In the genomic region with DNA sequence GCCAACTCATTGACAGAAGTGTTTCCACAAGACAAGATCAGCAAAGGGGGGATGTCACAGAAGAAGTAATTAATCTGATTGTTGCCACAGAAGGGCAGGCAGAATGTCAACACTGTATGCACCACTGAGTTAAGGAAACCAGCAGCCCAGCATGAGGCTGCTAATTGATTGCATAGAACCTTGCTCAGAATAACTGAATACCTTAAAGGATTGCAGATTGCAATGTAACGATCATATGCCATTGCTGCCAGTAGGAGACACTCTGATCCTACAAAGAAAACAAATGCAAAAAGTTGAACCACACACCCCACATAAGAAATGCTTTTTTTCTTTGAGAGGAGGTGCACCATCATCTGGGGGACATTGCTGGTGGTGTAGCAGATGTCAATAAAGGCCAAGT, we compare ENCODE assay signal across 36 cellular contexts. TPM values are rescaled to one million over a fixed set of nuclear protein-coding genes. Genes with fewer than 3 reads are reported as not detected.
DNase-seq lines count a peak whose midpoint lies in the region; ATAC-seq, FAIRE-seq and TF ChIP-seq lines count a peak whose summit lies in the region.
"Had no signal": no experiment of that assay in that cellular context is flagged by ENCODE, and none has a peak within 500 bp of the region (broad histone marks: within the 10 kb centered on the region; RNA-seq: fewer than 3 reads in every experiment).

No MANE protein-coding gene starts in this region.

- H4K20me1 ChIP-seq in HepG2 (ENCODE audit: insufficient read depth, low read length), result no peaks in the 10 kb centered on the region

- H3K9me3 Mint-ChIP-seq in WTC11, result peaks cover 10% of the 10 kb centered on the region
- H3K9me3 Mint-ChIP-seq: T-helper 1 cell treated with Interleukin-12 subunit alpha and Interleukin-12 subunit beta and Interleukin-4 antibody, amounts not matched to agents 30 μg/mL and 1 μg/mL, for 36 hours had no signal

- no peak overlapping the region for H2AFZ ChIP-seq in HepG2 (ENCODE audit: low read length)
- H2AFZ ChIP-seq: GM23248 had no signal

- H3K27ac Mint-ChIP-seq in WTC11, result no peak overlapping the region
- H3K27ac Mint-ChIP-seq: activated T-cell treated with anti-CD3 and anti-CD28 coated beads, Interleukin-2, amount 50 U/mL, for 72 hours; IgD-negative memory B cell; mesothelial cell of epicardium; T-helper 1 cell treated with Interleukin-12 subunit alpha and Interleukin-12 subunit beta and Interleukin-4 antibody, amounts not matched to agents 30 μg/mL and 1 μg/mL, for 36 hours had no signal

- H3K79me2 ChIP-seq in HepG2 (ENCODE audit: insufficient read depth, low read length), result no peaks in the 10 kb centered on the region

- H3K4me2 ChIP-seq in HepG2 (ENCODE audit: low read depth, low read length), result no peak overlapping the region

- H3K4me3 ChIP-seq in HepG2 (replicated peaks in 1 of 3; ENCODE audit: insufficient read depth in 1 of 3, low read depth in 2 of 3, low read length in 3 of 3), result no peak overlapping the region
- H3K4me3 ChIP-seq in right lobe of liver, result no peak overlapping the region
- H3K4me3 ChIP-seq in left lung, result no peak overlapping the region
- H3K4me3 ChIP-seq: GM23248, right atrium auricular region, SK-N-MC, suprapubic skin, upper lobe of right lung had no signal

- no peaks in the 10 kb centered on the region for H3K27me3 ChIP-seq in HepG2 (ENCODE audit: control insufficient read depth in 1 of 2, insufficient read depth in 2 of 2, low read length in 2 of 2)
- H3K27me3 ChIP-seq in right lobe of liver, result no peaks in the 10 kb centered on the region
- no peaks in the 10 kb centered on the region for H3K27me3 ChIP-seq in left lung
- H3K27me3 ChIP-seq: right atrium auricular region, suprapubic skin, upper lobe of right lung had no signal

- ATAC-seq in HepG2 (no peak), right lobe of liver (no peak), WTC11 (peak; percentile 55; the same call in 1 of the 2 replicates), HG03442 (IDR thresholded peaks at IDR 0.05; ENCODE audit: unreplicated experiment) (no peak), left lung (no peak)
- ATAC-seq: activated CD4-positive, CD25-positive, alpha-beta regulatory T cell treated with anti-CD3 and anti-CD28 coated beads, Interleukin-2, amount 50 U/mL, for 24 hours; activated T-cell treated with anti-CD3 and anti-CD28 coated beads, Interleukin-2, amount 50 U/mL, for 72 hours; esophagus mucosa; upper lobe of right lung had no signal

- TF ChIP-seq CTCF in HepG2 (CRISPR knock-in tag; IDR thresholded peaks at IDR 0.05), result no peak
- no peak for TF ChIP-seq CTCF in right lobe of liver (IDR thresholded peaks at IDR 0.05)
- TF ChIP-seq CTCF in WTC11 (IDR thresholded peaks at IDR 0.05), result no peak
- TF ChIP-seq CTCF in left lung (IDR thresholded peaks at IDR 0.05), result no peak

- 0% methylated on average over 1 of the region's 1 CpG for WGBS in HepG2 (ENCODE audit: low lambda C conversion rate)
- WGBS in right lobe of liver (ENCODE audit: insufficient coverage, low coverage, low lambda C conversion rate, missing lambda C conversion rate), result 35% methylated on average over 1 of the region's 1 CpG

- no peak for FAIRE-seq in HepG2 (lab: Jason Lieb, UNC)

- no peak overlapping the region for H3K4me3 Mint-ChIP-seq in WTC11
- H3K4me3 Mint-ChIP-seq: activated T-cell treated with anti-CD3 and anti-CD28 coated beads, Interleukin-2, amount 50 U/mL, for 72 hours; IgD-negative memory B cell; mesothelial cell of epicardium; T-helper 1 cell treated with Interleukin-12 subunit alpha and Interleukin-12 subunit beta and Interleukin-4 antibody, amounts not matched to agents 30 μg/mL and 1 μg/mL, for 36 hours had no signal

- intact Hi-C loops in HepG2 (cut with micrococcal nuclease; ENCODE audit: unreplicated experiment), result no loop called here
- intact Hi-C loops in right lobe of liver (cut with DNase I), result no loop called here
- intact Hi-C loops in left lung (cut with DNase I), result no loop called here

- H3K27me3 Mint-ChIP-seq in WTC11 (ENCODE audit: low read depth), result peaks cover 6% of the 10 kb centered on the region

- no peaks in the 10 kb centered on the region for H3K9me3 ChIP-seq in HepG2 (ENCODE audit: low read length)
- no peaks in the 10 kb centered on the region for H3K9me3 ChIP-seq in right lobe of liver
- H3K9me3 ChIP-seq in left lung, result peaks cover 0 to 6% of the 10 kb centered on the region in 2 donors
- H3K9me3 ChIP-seq: neutrophil, suprapubic skin, upper lobe of right lung had no signal

- H3K36me3 ChIP-seq in HepG2 (replicated peaks in 1 of 2; ENCODE audit: control insufficient read depth in 1 of 2, insufficient read depth in 2 of 2, low read length in 2 of 2) (no peaks in the 10 kb centered on the region), right lobe of liver (no peaks in the 10 kb centered on the region), left lung (no peaks in the 10 kb centered on the region)
- H3K36me3 ChIP-seq: neutrophil, right atrium auricular region, suprapubic skin, upper lobe of right lung had no signal

- POLR2A ChIA-PET in HepG2 (lab: Yijun Ruan, JAX) (no interaction called here), WTC11 (lab: Charles Lee) (no interaction called here)

- no peak for TF ChIP-seq POLR2A in HepG2 (IDR thresholded peaks at IDR 0.05; ENCODE audit: insufficient read depth in 1 of 2, low read depth in 2 of 2, low read length in 2 of 2)
- TF ChIP-seq POLR2A in right lobe of liver (IDR thresholded peaks at IDR 0.05), result no peak

- H3K4me1 Mint-ChIP-seq in WTC11, result peaks cover 9% of the 10 kb centered on the region
- H3K4me1 Mint-ChIP-seq: IgD-negative memory B cell, mesothelial cell of epicardium had no signal

- no peak overlapping the region for H3K9ac ChIP-seq in HepG2 (ENCODE audit: insufficient read depth, low read depth, low read length)
- H3K9ac ChIP-seq: GM23248 had no signal

- TF ChIP-seq RAD21 in HepG2 (CRISPR knock-in tag; IDR thresholded peaks at IDR 0.05), result no peak

- in situ Hi-C loops in HepG2 (cut with HindIII; ENCODE audit: extremely low pct_ligation_motif_present, low pct_unique_long_range_greater_than_20kb), result no loop called here

- TF ChIP-seq EP300 in HepG2 (IDR thresholded peaks at IDR 0.05; ENCODE audit: low read depth in 2 of 2, low read length in 2 of 2), result no peak
- TF ChIP-seq EP300 in HepG2 (CRISPR knock-in tag; IDR thresholded peaks at IDR 0.05; ENCODE audit: borderline replicate concordance), result no peak

- no peak overlapping the region for H3K27ac ChIP-seq in HepG2 (ENCODE audit: extremely low read length, insufficient read depth, low read length)
- no peak overlapping the region for H3K27ac ChIP-seq in right lobe of liver
- H3K27ac ChIP-seq in left lung, result no peak overlapping the region
- H3K27ac ChIP-seq: GM23248, neutrophil, right atrium auricular region, SK-N-MC, suprapubic skin, upper lobe of right lung had no signal

- H3K4me1 ChIP-seq in HepG2 (ENCODE audit: insufficient read depth, low read length) (no peaks in the 10 kb centered on the region), right lobe of liver (no peaks in the 10 kb centered on the region), left lung (no peaks in the 10 kb centered on the region)
- H3K4me1 ChIP-seq: right atrium auricular region, suprapubic skin, upper lobe of right lung had no signal

- CTCF ChIA-PET in HepG2 (lab: Yijun Ruan, JAX; ENCODE audit: low intra/inter-chr PET ratio, low total read pairs), result no interaction called here
- CTCF ChIA-PET in WTC11 (lab: Charles Lee), result no interaction called here

- BruUV-seq in HepG2 (replicated peaks; lab: Mats Ljungman, UMichigan), result no TSS peak

- no peaks in the 10 kb centered on the region for H3K36me3 Mint-ChIP-seq in WTC11
- H3K36me3 Mint-ChIP-seq: IgD-negative memory B cell, mesothelial cell of epicardium had no signal

- DNase-seq in HepG2 (ENCODE audit: low spot score) (no peak), right lobe of liver (no peak), WTC11 (ENCODE audit: low spot score) (no peak), NCI-H2029 treated with DMSO at 0.1 percent for 48 hours (lab: John Stamatoyannopoulos, UW) (no peak), left lung (no peak)
- DNase-seq: 8988T; activated CD4-positive, alpha-beta T cell treated with anti-CD3 and anti-CD28 coated beads, Interleukin-2, amount 50 U/mL, for 4 hours; activated naive CD4-positive, alpha-beta T cell treated with Interleukin-2 at 50 U/mL for 16 hours; activated T-cell treated with anti-CD3 and anti-CD28 coated beads, Interleukin-2, amount 50 U/mL, for 72 hours; C1 segment of cervical spinal cord; central memory CD4-positive, alpha-beta T cell; COR-L47; dermis blood vessel endothelial cell; GM23248; NCI-H1105; NCI-H1930; NCI-H510A treated with DMSO at 0.1 percent for 48 hours; posterior cingulate gyrus; stimulated activated CD4-positive, alpha-beta T cell treated with anti-CD3 and anti-CD28 coated beads, Interleukin-1b, Interleukin-23, amount 100 ng/mL, for 48 hours; stimulated activated naive CD4-positive, alpha-beta T cell treated with Interleukin-2 at 50 U/mL for 16 hours; upper lobe of right lung had no signal

RNA-seq across cellular contexts. Expression of a gene that starts 13.1 kb away (rescaled TPM):
- total RNA-seq in HepG2 (2016; rRNA removed; fragmentation: Illumina TruSeq; extraction: Trizol) (not detected in 2 replicates), right lobe of liver (not detected), WTC11 (2021) (not detected in 3 replicates), left lung (not detected)
- total RNA-seq in HepG2 (2016; cell fraction: cytosol; rRNA removed; fragmentation: Illumina TruSeq; extraction: Trizol; ENCODE audit: low read depth), result not detected in 2 replicates
- not detected in 2 replicates for total RNA-seq in HepG2 (2016; cell fraction: insoluble cytoplasmic fraction; rRNA removed; fragmentation: Illumina TruSeq; extraction: Trizol)
- total RNA-seq in HepG2 (2016; cell fraction: membrane; rRNA removed; fragmentation: Illumina TruSeq; extraction: Trizol), result not detected in 2 replicates
- not detected in 2 replicates for total RNA-seq in HepG2 (2016; cell fraction: nucleus; rRNA removed; fragmentation: Illumina TruSeq; extraction: Trizol)
- not detected in 2 replicates for polyA plus RNA-seq in HepG2 (2011; rRNA removed)
- not detected in 2 replicates for polyA plus RNA-seq in HepG2 (2011; cell fraction: cytosol; rRNA removed)
- polyA plus RNA-seq in HepG2 (2011; cell fraction: nucleus; rRNA removed), result not detected in 2 replicates
- polyA plus RNA-seq in HepG2 (2012), result not detected in 2 replicates
- not detected in 2 replicates for polyA plus RNA-seq in HepG2 (2016; cell fraction: cytosol; fragmentation: Illumina TruSeq; extraction: Trizol; ENCODE audit: low read depth)
- not detected in 2 replicates for polyA plus RNA-seq in HepG2 (2016; cell fraction: insoluble cytoplasmic fraction; fragmentation: Illumina TruSeq; extraction: Trizol; ENCODE audit: low read depth)
- not detected in 2 replicates for polyA plus RNA-seq in HepG2 (2016; cell fraction: membrane; fragmentation: Illumina TruSeq; extraction: Trizol; ENCODE audit: low read depth)
- not detected in 2 replicates for polyA plus RNA-seq in HepG2 (2016; cell fraction: nucleus; fragmentation: Illumina TruSeq; extraction: Trizol; ENCODE audit: insufficient read depth, low read depth)
- polyA minus RNA-seq in HepG2 (2011; rRNA and poly(A)+ RNA removed; ENCODE audit: low replicate concordance), result not detected in 2 replicates
- polyA minus RNA-seq in HepG2 (2011; cell fraction: cytosol; rRNA and poly(A)+ RNA removed), result not detected in 2 replicates
- not detected in 2 replicates for polyA minus RNA-seq in HepG2 (2011; cell fraction: nucleus; rRNA and poly(A)+ RNA removed)
- total RNA-seq: activated T-cell treated with anti-CD3 and anti-CD28 coated beads, Interleukin-2, amount 50 U/mL, for 72 hours; dermis blood vessel endothelial cell; esophagus mucosa; fibroblast of villous mesenchyme; GM23248; kidney epithelial cell; lower leg skin; M059J; mesothelial cell of epicardium; right atrium auricular region; suprapubic skin; upper lobe of right lung had no signal
- polyA plus RNA-seq: adipose tissue, GM23248, IgD-negative memory B cell had no signal

RNA-seq across cellular contexts. Expression of a gene that starts 19.5 kb away (rescaled TPM):
- total RNA-seq in HepG2 (2016; rRNA removed; fragmentation: Illumina TruSeq; extraction: Trizol), result not detected in 2 replicates
- total RNA-seq in HepG2 (2016; cell fraction: cytosol; rRNA removed; fragmentation: Illumina TruSeq; extraction: Trizol; ENCODE audit: low read depth), result not detected in 2 replicates
- not detected in 2 replicates for total RNA-seq in HepG2 (2016; cell fraction: insoluble cytoplasmic fraction; rRNA removed; fragmentation: Illumina TruSeq; extraction: Trizol)
- not detected in 2 replicates for total RNA-seq in HepG2 (2016; cell fraction: membrane; rRNA removed; fragmentation: Illumina TruSeq; extraction: Trizol)
- not detected in 2 replicates for total RNA-seq in HepG2 (2016; cell fraction: nucleus; rRNA removed; fragmentation: Illumina TruSeq; extraction: Trizol)
- not detected in 2 replicates for polyA plus RNA-seq in HepG2 (2011; rRNA removed)
- not detected in 2 replicates for polyA plus RNA-seq in HepG2 (2011; cell fraction: cytosol; rRNA removed)
- not detected in 2 replicates for polyA plus RNA-seq in HepG2 (2011; cell fraction: nucleus; rRNA removed)
- polyA plus RNA-seq in HepG2 (2012), result not detected in 2 replicates
- not detected in 2 replicates for polyA plus RNA-seq in HepG2 (2016; cell fraction: cytosol; fragmentation: Illumina TruSeq; extraction: Trizol; ENCODE audit: low read depth)
- polyA plus RNA-seq in HepG2 (2016; cell fraction: insoluble cytoplasmic fraction; fragmentation: Illumina TruSeq; extraction: Trizol; ENCODE audit: low read depth), result not detected in 2 replicates
- polyA plus RNA-seq in HepG2 (2016; cell fraction: membrane; fragmentation: Illumina TruSeq; extraction: Trizol; ENCODE audit: low read depth), result not detected in 2 replicates
- polyA plus RNA-seq in HepG2 (2016; cell fraction: nucleus; fragmentation: Illumina TruSeq; extraction: Trizol; ENCODE audit: insufficient read depth, low read depth), result not detected in 2 replicates
- polyA minus RNA-seq in HepG2 (2011; rRNA and poly(A)+ RNA removed; ENCODE audit: low replicate concordance), result not detected in 2 replicates
- polyA minus RNA-seq in HepG2 (2011; cell fraction: cytosol; rRNA and poly(A)+ RNA removed), result not detected in 2 replicates
- not detected in 2 replicates for polyA minus RNA-seq in HepG2 (2011; cell fraction: nucleus; rRNA and poly(A)+ RNA removed)
- not detected for total RNA-seq in right lobe of liver
- total RNA-seq in WTC11 (2021), result not detected in 3 replicates
- not detected for total RNA-seq in left lung
- total RNA-seq: activated T-cell treated with anti-CD3 and anti-CD28 coated beads, Interleukin-2, amount 50 U/mL, for 72 hours; dermis blood vessel endothelial cell; esophagus mucosa; fibroblast of villous mesenchyme; GM23248; kidney epithelial cell; lower leg skin; M059J; mesothelial cell of epicardium; right atrium auricular region; suprapubic skin; upper lobe of right lung had no signal
- polyA plus RNA-seq: adipose tissue, GM23248, IgD-negative memory B cell had no signal

RNA-seq across cellular contexts. Expression of a gene that starts 39.8 kb away (rescaled TPM):
- total RNA-seq in HepG2 (2016; rRNA removed; fragmentation: Illumina TruSeq; extraction: Trizol) (not detected in 2 replicates), right lobe of liver (not detected), WTC11 (2021) (not detected in 3 replicates), left lung (not detected)
- not detected in 2 replicates for total RNA-seq in HepG2 (2016; cell fraction: cytosol; rRNA removed; fragmentation: Illumina TruSeq; extraction: Trizol; ENCODE audit: low read depth)
- total RNA-seq in HepG2 (2016; cell fraction: insoluble cytoplasmic fraction; rRNA removed; fragmentation: Illumina TruSeq; extraction: Trizol), result not detected in 2 replicates
- total RNA-seq in HepG2 (2016; cell fraction: membrane; rRNA removed; fragmentation: Illumina TruSeq; extraction: Trizol), result not detected in 2 replicates
- 0.37 TPM in 1 of 2 replicates, not detected in the other for total RNA-seq in HepG2 (2016; cell fraction: nucleus; rRNA removed; fragmentation: Illumina TruSeq; extraction: Trizol)
- 0.05 and 0.26 TPM in 2 replicates for polyA plus RNA-seq in HepG2 (2011; rRNA removed)
- polyA plus RNA-seq in HepG2 (2011; cell fraction: cytosol; rRNA removed), result 0.08 TPM in 1 of 2 replicates, not detected in the other
- 0.09 and 0.47 TPM in 2 replicates for polyA plus RNA-seq in HepG2 (2011; cell fraction: nucleus; rRNA removed)
- not detected in 2 replicates for polyA plus RNA-seq in HepG2 (2012)
- not detected in 2 replicates for polyA plus RNA-seq in HepG2 (2016; cell fraction: cytosol; fragmentation: Illumina TruSeq; extraction: Trizol; ENCODE audit: low read depth)
- polyA plus RNA-seq in HepG2 (2016; cell fraction: insoluble cytoplasmic fraction; fragmentation: Illumina TruSeq; extraction: Trizol; ENCODE audit: low read depth), result not detected in 2 replicates
- not detected in 2 replicates for polyA plus RNA-seq in HepG2 (2016; cell fraction: membrane; fragmentation: Illumina TruSeq; extraction: Trizol; ENCODE audit: low read depth)
- not detected in 2 replicates for polyA plus RNA-seq in HepG2 (2016; cell fraction: nucleus; fragmentation: Illumina TruSeq; extraction: Trizol; ENCODE audit: insufficient read depth, low read depth)
- 2.6 TPM in 1 of 2 replicates, not detected in the other for polyA minus RNA-seq in HepG2 (2011; rRNA and poly(A)+ RNA removed; ENCODE audit: low replicate concordance)
- not detected in 2 replicates for polyA minus RNA-seq in HepG2 (2011; cell fraction: cytosol; rRNA and poly(A)+ RNA removed)
- polyA minus RNA-seq in HepG2 (2011; cell fraction: nucleus; rRNA and poly(A)+ RNA removed), result 2.4 and 3.0 TPM in 2 replicates
- total RNA-seq: activated T-cell treated with anti-CD3 and anti-CD28 coated beads, Interleukin-2, amount 50 U/mL, for 72 hours; dermis blood vessel endothelial cell; esophagus mucosa; fibroblast of villous mesenchyme; GM23248; kidney epithelial cell; lower leg skin; M059J; mesothelial cell of epicardium; right atrium auricular region; suprapubic skin; upper lobe of right lung had no signal
- polyA plus RNA-seq: adipose tissue, GM23248, IgD-negative memory B cell had no signal

RNA-seq across cellular contexts. Expression of a gene that starts 54.1 kb away (rescaled TPM):
- total RNA-seq in HepG2 (2016; rRNA removed; fragmentation: Illumina TruSeq; extraction: Trizol) (not detected in 2 replicates), right lobe of liver (not detected), WTC11 (2021) (not detected in 3 replicates), left lung (not detected)
- not detected in 2 replicates for total RNA-seq in HepG2 (2016; cell fraction: cytosol; rRNA removed; fragmentation: Illumina TruSeq; extraction: Trizol; ENCODE audit: low read depth)
- not detected in 2 replicates for total RNA-seq in HepG2 (2016; cell fraction: insoluble cytoplasmic fraction; rRNA removed; fragmentation: Illumina TruSeq; extraction: Trizol)
- total RNA-seq in HepG2 (2016; cell fraction: membrane; rRNA removed; fragmentation: Illumina TruSeq; extraction: Trizol), result not detected in 2 replicates
- total RNA-seq in HepG2 (2016; cell fraction: nucleus; rRNA removed; fragmentation: Illumina TruSeq; extraction: Trizol), result not detected in 2 replicates
- polyA plus RNA-seq in HepG2 (2011; rRNA removed), result 0.08 and 0.17 TPM in 2 replicates
- polyA plus RNA-seq in HepG2 (2011; cell fraction: cytosol; rRNA removed), result not detected in 2 replicates
- 0.38 and 0.42 TPM in 2 replicates for polyA plus RNA-seq in HepG2 (2011; cell fraction: nucleus; rRNA removed)
- not detected in 2 replicates for polyA plus RNA-seq in HepG2 (2012)
- not detected in 2 replicates for polyA plus RNA-seq in HepG2 (2016; cell fraction: cytosol; fragmentation: Illumina TruSeq; extraction: Trizol; ENCODE audit: low read depth)
- polyA plus RNA-seq in HepG2 (2016; cell fraction: insoluble cytoplasmic fraction; fragmentation: Illumina TruSeq; extraction: Trizol; ENCODE audit: low read depth), result not detected in 2 replicates
- polyA plus RNA-seq in HepG2 (2016; cell fraction: membrane; fragmentation: Illumina TruSeq; extraction: Trizol; ENCODE audit: low read depth), result not detected in 2 replicates
- not detected in 2 replicates for polyA plus RNA-seq in HepG2 (2016; cell fraction: nucleus; fragmentation: Illumina TruSeq; extraction: Trizol; ENCODE audit: insufficient read depth, low read depth)
- polyA minus RNA-seq in HepG2 (2011; rRNA and poly(A)+ RNA removed; ENCODE audit: low replicate concordance), result 2.5 TPM in 1 of 2 replicates, not detected in the other
- not detected in 2 replicates for polyA minus RNA-seq in HepG2 (2011; cell fraction: cytosol; rRNA and poly(A)+ RNA removed)
- 2.2 and 3.3 TPM in 2 replicates for polyA minus RNA-seq in HepG2 (2011; cell fraction: nucleus; rRNA and poly(A)+ RNA removed)
- total RNA-seq: activated T-cell treated with anti-CD3 and anti-CD28 coated beads, Interleukin-2, amount 50 U/mL, for 72 hours; dermis blood vessel endothelial cell; esophagus mucosa; fibroblast of villous mesenchyme; GM23248; kidney epithelial cell; lower leg skin; M059J; mesothelial cell of epicardium; right atrium auricular region; suprapubic skin; upper lobe of right lung had no signal
- polyA plus RNA-seq: adipose tissue, GM23248, IgD-negative memory B cell had no signal

RNA-seq across cellular contexts. Expression of a gene that starts 59.1 kb away (rescaled TPM):
- total RNA-seq in HepG2 (2016; rRNA removed; fragmentation: Illumina TruSeq; extraction: Trizol), result not detected in 2 replicates
- total RNA-seq in HepG2 (2016; cell fraction: cytosol; rRNA removed; fragmentation: Illumina TruSeq; extraction: Trizol; ENCODE audit: low read depth), result not detected in 2 replicates
- not detected in 2 replicates for total RNA-seq in HepG2 (2016; cell fraction: insoluble cytoplasmic fraction; rRNA removed; fragmentation: Illumina TruSeq; extraction: Trizol)
- total RNA-seq in HepG2 (2016; cell fraction: membrane; rRNA removed; fragmentation: Illumina TruSeq; extraction: Trizol), result not detected in 2 replicates
- not detected in 2 replicates for total RNA-seq in HepG2 (2016; cell fraction: nucleus; rRNA removed; fragmentation: Illumina TruSeq; extraction: Trizol)
- polyA plus RNA-seq in HepG2 (2011; rRNA removed), result 0.05 TPM in 1 of 2 replicates, not detected in the other
- polyA plus RNA-seq in HepG2 (2011; cell fraction: cytosol; rRNA removed), result not detected in 2 replicates
- polyA plus RNA-seq in HepG2 (2011; cell fraction: nucleus; rRNA removed), result 0.08 and 0.09 TPM in 2 replicates
- polyA plus RNA-seq in HepG2 (2012), result not detected in 2 replicates
- polyA plus RNA-seq in HepG2 (2016; cell fraction: cytosol; fragmentation: Illumina TruSeq; extraction: Trizol; ENCODE audit: low read depth), result not detected in 2 replicates
- polyA plus RNA-seq in HepG2 (2016; cell fraction: insoluble cytoplasmic fraction; fragmentation: Illumina TruSeq; extraction: Trizol; ENCODE audit: low read depth), result not detected in 2 replicates
- polyA plus RNA-seq in HepG2 (2016; cell fraction: membrane; fragmentation: Illumina TruSeq; extraction: Trizol; ENCODE audit: low read depth), result not detected in 2 replicates
- polyA plus RNA-seq in HepG2 (2016; cell fraction: nucleus; fragmentation: Illumina TruSeq; extraction: Trizol; ENCODE audit: insufficient read depth, low read depth), result not detected in 2 replicates
- polyA minus RNA-seq in HepG2 (2011; rRNA and poly(A)+ RNA removed; ENCODE audit: low replicate concordance), result 0.54 TPM in 1 of 2 replicates, not detected in the other
- not detected in 2 replicates for polyA minus RNA-seq in HepG2 (2011; cell fraction: cytosol; rRNA and poly(A)+ RNA removed)
- 0.99 and 1.0 TPM in 2 replicates for polyA minus RNA-seq in HepG2 (2011; cell fraction: nucleus; rRNA and poly(A)+ RNA removed)
- total RNA-seq in right lobe of liver, result not detected
- total RNA-seq in WTC11 (2021), result not detected in 3 replicates
- total RNA-seq in left lung, result not detected
- total RNA-seq: activated T-cell treated with anti-CD3 and anti-CD28 coated beads, Interleukin-2, amount 50 U/mL, for 72 hours; dermis blood vessel endothelial cell; esophagus mucosa; fibroblast of villous mesenchyme; GM23248; kidney epithelial cell; lower leg skin; M059J; mesothelial cell of epicardium; right atrium auricular region; suprapubic skin; upper lobe of right lung had no signal
- polyA plus RNA-seq: adipose tissue, GM23248, IgD-negative memory B cell had no signal
